Comparison of ENCODE assay signal across 8 cellular contexts in genomic region chr17:65198653-65199382, GRCh38.
DNase-seq lines count a peak whose midpoint lies in the region; ATAC-seq and TF ChIP-seq lines count a peak whose summit lies in the region.

No MANE protein-coding gene starts in this region.

- H3K27ac Mint-ChIP-seq in activated T-helper 2 cell treated with anti-CD3 and anti-CD28 coated beads, Interferon-gamma antibody, Interleukin-2, Interleukin-4, amounts not matched to agents 10 μg/mL and 5 μg/mL and 100 μg/mL, durations not matched to agents 14 hours and 24 hours and 36 hours, result peak overlapping the region; percentile 59

- H3K27me3 Mint-ChIP-seq in activated T-helper 2 cell treated with anti-CD3 and anti-CD28 coated beads, Interferon-gamma antibody, Interleukin-2, Interleukin-4, amounts not matched to agents 10 μg/mL and 5 μg/mL and 100 μg/mL, durations not matched to agents 14 hours and 24 hours and 36 hours (ENCODE audit: low read depth), result no peaks in the 10 kb centered on the region

- H3K36me3 ChIP-seq in H7 (replicated peaks; ENCODE audit: control insufficient read depth, insufficient read depth, low read length), result no peaks in the 10 kb centered on the region
- no peaks in the 10 kb centered on the region for H3K36me3 ChIP-seq in left ventricle myocardium inferior
- H3K36me3 ChIP-seq in gastrocnemius medialis, result no peaks in the 10 kb centered on the region

- H3K9me3 Mint-ChIP-seq in activated T-helper 2 cell treated with anti-CD3 and anti-CD28 coated beads, Interferon-gamma antibody, Interleukin-2, Interleukin-4, amounts not matched to agents 10 μg/mL and 5 μg/mL and 100 μg/mL, durations not matched to agents 14 hours and 24 hours and 36 hours, result no peaks in the 10 kb centered on the region

- H3K4me3 ChIP-seq in H7 (ENCODE audit: insufficient read depth, low read depth, low read length), result no peak overlapping the region
- no peak overlapping the region for H3K4me3 ChIP-seq in left ventricle myocardium inferior
- no peak overlapping the region for H3K4me3 ChIP-seq in gastrocnemius medialis

- TF ChIP-seq CTCF in left ventricle myocardium inferior (IDR thresholded peaks at IDR 0.05; ENCODE audit: borderline replicate concordance), result peak; percentile 86
- TF ChIP-seq CTCF in gastrocnemius medialis (IDR thresholded peaks at IDR 0.05 in 4 of 5, conservative IDR thresholded peaks at IDR 0.05 in 1 of 5), result peak; percentile 50 to 78 (median 68)

- H3K4me1 ChIP-seq in left ventricle myocardium inferior (no peaks in the 10 kb centered on the region), gastrocnemius medialis (no peaks in the 10 kb centered on the region)

- peaks cover 42% of the 10 kb centered on the region for H3K36me3 Mint-ChIP-seq in activated T-helper 2 cell treated with anti-CD3 and anti-CD28 coated beads, Interferon-gamma antibody, Interleukin-2, Interleukin-4, amounts not matched to agents 10 μg/mL and 5 μg/mL and 100 μg/mL, durations not matched to agents 14 hours and 24 hours and 36 hours (ENCODE audit: low read depth)

- H3K9me3 ChIP-seq in left ventricle myocardium inferior (replicated peaks) (no peaks in the 10 kb centered on the region), gastrocnemius medialis (no peaks in the 10 kb centered on the region)

- H3K4me3 Mint-ChIP-seq in activated T-helper 2 cell treated with anti-CD3 and anti-CD28 coated beads, Interferon-gamma antibody, Interleukin-2, Interleukin-4, amounts not matched to agents 10 μg/mL and 5 μg/mL and 100 μg/mL, durations not matched to agents 14 hours and 24 hours and 36 hours (ENCODE audit: low read depth), result no peak overlapping the region

- TF ChIP-seq POLR2A in gastrocnemius medialis (IDR thresholded peaks at IDR 0.05), result no peak

- H3K27ac ChIP-seq in left ventricle myocardium inferior (replicated peaks) (no peak overlapping the region), gastrocnemius medialis (no peak overlapping the region)

- H3K27me3 ChIP-seq in H7 (ENCODE audit: control insufficient read depth, insufficient read depth, low read length) (no peaks in the 10 kb centered on the region), left ventricle myocardium inferior (ENCODE audit: low read depth) (peaks cover 3% of the 10 kb centered on the region), gastrocnemius medialis (no peaks in the 10 kb centered on the region)

- intact Hi-C loops in activated T-helper 2 cell treated with anti-CD3 and anti-CD28 coated beads, Interferon-gamma antibody, Interleukin-2, Interleukin-4, amounts not matched to agents 10 μg/mL and 5 μg/mL and 100 μg/mL, durations not matched to agents 14 hours and 24 hours and 36 hours (cut with micrococcal nuclease), result loop anchor here (1.0 to 10.0 kb wide), 7 partner anchors 18 to 424 kb away; partner anchors contain the start of gene RGS9
- intact Hi-C loops in left ventricle myocardium inferior (cut with micrococcal nuclease), result no loop called here
- intact Hi-C loops in gastrocnemius medialis (cut with DNase I; ENCODE audit: low total_unique reads), result loop anchor here (5.0 kb wide), 2 partner anchors 272 to 422 kb away; no protein-coding TSS in a partner anchor

- peaks cover 42% of the 10 kb centered on the region for H3K4me1 Mint-ChIP-seq in activated T-helper 2 cell treated with anti-CD3 and anti-CD28 coated beads, Interferon-gamma antibody, Interleukin-2, Interleukin-4, amounts not matched to agents 10 μg/mL and 5 μg/mL and 100 μg/mL, durations not matched to agents 14 hours and 24 hours and 36 hours (ENCODE audit: low read depth)

- peak; percentile 9 for DNase-seq in COLO668 (lab: John Stamatoyannopoulos, UW; ENCODE audit: unreplicated experiment)
- DNase-seq in H7, result peak; percentile 82
- peak; percentile 50 for DNase-seq in NCI-H446 treated with DMSO at 0.1 percent for 48 hours (lab: John Stamatoyannopoulos, UW)
- no peak for DNase-seq in activated T-helper 2 cell treated with anti-CD3 and anti-CD28 coated beads, Interferon-gamma antibody, Interleukin-2, Interleukin-4, amounts not matched to agents 10 μg/mL and 5 μg/mL and 100 μg/mL, durations not matched to agents 14 hours and 24 hours and 36 hours (ENCODE audit: low spot score)
- DNase-seq in left ventricle myocardium inferior, result no peak
- no peak for DNase-seq in gastrocnemius medialis
- no peak for DNase-seq in stimulated activated CD4-positive, alpha-beta T cell treated with anti-CD3 and anti-CD28 coated beads, Interleukin-4, amount 100 ng/mL, for 1 hour

- in situ Hi-C loops in gastrocnemius medialis (cut with MboI; ENCODE audit: low sequenced_read_pairs in 4 of 4), result loop anchor here in 2 of 4 donors (10.0 to 25.0 kb wide), 2 partner anchors 64 to 112 kb away; partner anchors contain the start of gene RGS9 (in 1 of the 2)

- peak in 1 of 2 donors; percentile 62 for ATAC-seq in gastrocnemius medialis
- ATAC-seq in HG02973 (IDR thresholded peaks at IDR 0.05; ENCODE audit: unreplicated experiment), result no peak

Comparison
In these comparisons a context has a peak if more than half of its experiments do, and no peak if none do; other contexts are left out.
1. DNase-seq: peak in COLO668 (single experiment), H7 (single experiment) and NCI-H446 treated with DMSO at 0.1 percent for 48 hours (single experiment); none in activated T-helper 2 cell treated with anti-CD3 and anti-CD28 coated beads, Interferon-gamma antibody, Interleukin-2, Interleukin-4, amounts not matched to agents 10 μg/mL and 5 μg/mL and 100 μg/mL, durations not matched to agents 14 hours and 24 hours and 36 hours (single experiment), left ventricle myocardium inferior (single experiment), gastrocnemius medialis (0 of 2) and stimulated activated CD4-positive, alpha-beta T cell treated with anti-CD3 and anti-CD28 coated beads, Interleukin-4, amount 100 ng/mL, for 1 hour (single experiment).